Comparison of ENCODE assay signal across 32 cellular contexts in the genomic region with DNA sequence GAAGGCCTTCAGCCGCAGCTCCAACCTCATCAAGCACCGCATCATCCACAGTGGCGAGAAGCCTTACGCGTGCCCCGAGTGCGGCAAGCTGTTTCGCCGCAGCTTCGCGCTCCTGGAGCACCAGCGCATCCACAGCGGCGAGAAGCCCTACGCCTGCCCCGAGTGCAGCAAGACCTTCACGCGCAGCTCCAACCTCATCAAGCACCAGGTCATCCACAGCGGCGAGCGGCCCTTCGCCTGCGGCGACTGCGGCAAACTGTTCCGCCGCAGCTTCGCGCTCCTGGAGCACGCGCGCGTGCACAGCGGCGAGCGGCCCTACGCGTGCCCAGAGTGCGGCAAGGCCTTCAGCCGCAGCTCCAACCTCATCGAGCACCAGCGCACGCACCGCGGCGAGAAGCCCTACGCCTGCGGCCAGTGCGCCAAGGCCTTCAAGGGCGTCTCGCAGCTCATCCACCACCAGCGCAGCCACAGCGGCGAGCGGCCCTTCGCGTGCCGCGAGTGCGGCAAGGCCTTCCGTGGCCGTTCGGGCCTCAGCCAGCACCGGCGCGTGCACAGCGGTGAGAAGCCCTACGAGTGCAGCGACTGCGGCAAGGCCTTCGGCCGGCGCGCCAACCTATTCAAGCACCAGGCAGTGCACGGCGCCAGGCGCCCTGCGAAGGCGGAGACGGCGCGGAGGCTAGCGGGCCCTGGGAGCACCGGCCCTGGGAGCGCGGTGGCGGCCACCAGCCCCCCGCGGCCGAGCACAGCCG. TPM values are rescaled to one million over a fixed set of nuclear protein-coding genes. Genes with fewer than 3 reads are reported as not detected.
"Had no signal": no experiment of that assay in that cellular context is flagged by ENCODE, and none has a peak within 500 bp of the region (broad histone marks: within the 10 kb centered on the region; RNA-seq: fewer than 3 reads in every experiment).

No MANE protein-coding gene starts in this region.

- H3K4me3 ChIP-seq: colonic mucosa, esophagus squamous epithelium, gastrocnemius medialis, heart right ventricle, left ventricle myocardium inferior, lower lobe of right lung had no signal

- H3K36me3 ChIP-seq: colonic mucosa, esophagus squamous epithelium, gastrocnemius medialis, heart right ventricle, left ventricle myocardium inferior, lower lobe of right lung had no signal

- H3K27me3 ChIP-seq: colonic mucosa, gastrocnemius medialis had no signal

- DNase-seq: colonic mucosa; cortex of kidney; effector CD8-positive, alpha-beta T cell; effector memory CD8-positive, alpha-beta T cell; endodermal cell; erythroblast; esophagus squamous epithelium; foreskin fibroblast; foreskin melanocyte; gastrocnemius medialis; glutamatergic neuron; head of caudate nucleus; heart right ventricle; hippocampal formation; kidney; kidney glomerular epithelial cell; left colon; left ventricle myocardium inferior; lower lobe of right lung; mesenchymal stem cell; midbrain; naive B cell had no signal

- ATAC-seq: effector memory CD8-positive, alpha-beta T cell; esophagus mucosa; gastrocnemius medialis; left colon; left lobe of liver; lower lobe of right lung had no signal

- H3K27ac ChIP-seq: colonic mucosa, epithelial cell of prostate, esophagus squamous epithelium, gastrocnemius medialis, heart right ventricle, left ventricle myocardium inferior, lower lobe of right lung had no signal

- H3K4me1 ChIP-seq: colonic mucosa, esophagus squamous epithelium, lower lobe of right lung had no signal

- H3K9me3 ChIP-seq: colonic mucosa, esophagus squamous epithelium, gastrocnemius medialis, heart right ventricle, left ventricle myocardium inferior, lower lobe of right lung had no signal

RNA-seq across cellular contexts. Expression of gene ZFP92, which starts 9.8 kb away (rescaled TPM):
- total RNA-seq: myocyte had no signal

RNA-seq across cellular contexts. Expression of gene PNMA6E, which starts 19.9 kb away (rescaled TPM):
- total RNA-seq: chondrocyte, colonic mucosa, dermis microvascular lymphatic vessel endothelial cell, endodermal cell, esophagus mucosa, esophagus squamous epithelium, gastrocnemius medialis, glomerular endothelial cell, heart right ventricle, kidney, left colon, left lobe of liver, left ventricle myocardium inferior, liver, lower lobe of right lung, lung microvascular endothelial cell, mesenteric fat pad, myocyte had no signal
- polyA plus RNA-seq: heart right ventricle, liver had no signal

RNA-seq across cellular contexts. Expression of gene TREX2, which starts 24.8 kb away (rescaled TPM):
- total RNA-seq: left ventricle myocardium inferior had no signal
